23 cellular contexts compared by ENCODE assay signal in the genomic region with DNA sequence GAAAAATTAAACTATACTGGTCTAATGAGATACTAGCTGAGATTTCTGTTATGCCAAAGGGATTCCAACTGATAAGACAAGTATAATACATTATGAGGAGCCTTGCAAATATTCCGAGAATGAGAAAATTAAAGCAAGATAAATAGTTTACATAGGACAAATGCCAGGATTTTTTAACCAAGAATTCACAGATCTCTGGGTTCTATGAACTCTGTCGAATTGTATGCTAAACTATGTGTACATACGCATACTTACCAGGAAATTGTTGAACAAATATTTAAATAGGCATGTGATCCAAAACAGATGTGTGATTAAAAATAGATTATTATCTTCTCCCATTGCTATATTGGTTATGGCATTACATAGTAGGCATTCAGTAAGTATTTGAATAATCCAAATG.
"Had no signal": no experiment of that assay in that cellular context is flagged by ENCODE, and none has a peak within 500 bp of the region (broad histone marks: within the 10 kb centered on the region; RNA-seq: fewer than 3 reads in every experiment).

No MANE protein-coding gene starts in this region.

- H3K36me3 ChIP-seq: adrenal gland, cardiac muscle cell, left ventricle myocardium inferior, WERI-Rb-1 had no signal

- H3K79me2 ChIP-seq: parathyroid adenoma had no signal

- H3K4me1 Mint-ChIP-seq: activated naive CD8-positive, alpha-beta T cell treated with anti-CD3 and anti-CD28 coated beads for 36 hours; naive thymus-derived CD4-positive, alpha-beta T cell had no signal

- H3K27ac ChIP-seq: adrenal gland, body of pancreas, cardiac muscle cell, coronary artery, dorsolateral prefrontal cortex, left ventricle myocardium inferior, parathyroid adenoma, psoas muscle, testis, WERI-Rb-1 had no signal

- H3K27ac Mint-ChIP-seq: activated naive CD4-positive, alpha-beta T cell treated with anti-CD3 and anti-CD28 coated beads for 36 hours; activated naive CD8-positive, alpha-beta T cell treated with anti-CD3 and anti-CD28 coated beads for 36 hours; activated T-helper 1 cell treated with anti-CD3 and anti-CD28 coated beads, Interleukin-12 subunit alpha, Interleukin-12 subunit beta, Interleukin-2, Interleukin-4 antibody, amounts not matched to agents 30 ng/mL and 10 ng/mL and 1 ng/mL, durations not matched to agents 14 hours and 24 hours and 36 hours; naive thymus-derived CD4-positive, alpha-beta T cell had no signal

- H3K27me3 ChIP-seq: adrenal gland, body of pancreas, cardiac muscle cell, dorsolateral prefrontal cortex, testis had no signal

- H3K4me3 Mint-ChIP-seq: activated naive CD4-positive, alpha-beta T cell treated with anti-CD3 and anti-CD28 coated beads for 36 hours; activated naive CD8-positive, alpha-beta T cell treated with anti-CD3 and anti-CD28 coated beads for 36 hours; activated T-helper 1 cell treated with anti-CD3 and anti-CD28 coated beads, Interleukin-12 subunit alpha, Interleukin-12 subunit beta, Interleukin-2, Interleukin-4 antibody, amounts not matched to agents 30 ng/mL and 10 ng/mL and 1 ng/mL, durations not matched to agents 14 hours and 24 hours and 36 hours; naive thymus-derived CD4-positive, alpha-beta T cell had no signal

- H3K4me3 ChIP-seq: adrenal gland, body of pancreas, cardiac muscle cell, coronary artery, dorsolateral prefrontal cortex, left ventricle myocardium inferior, psoas muscle, testis had no signal

- H2AFZ ChIP-seq: parathyroid adenoma had no signal

- H3K9me3 ChIP-seq: adrenal gland, body of pancreas, left ventricle myocardium inferior, psoas muscle, testis had no signal

- DNase-seq: activated CD4-positive, alpha-beta T cell treated with anti-CD3 and anti-CD28 coated beads for 48 hours; activated CD4-positive, alpha-beta T cell treated with anti-CD3 and anti-CD28 coated beads, Interleukin-2, amount 50 U/mL, for 48 hours; activated CD8-positive, alpha-beta memory T cell treated with anti-CD3 and anti-CD28 coated beads for 24 hours; activated effector memory CD4-positive, alpha-beta T cell treated with anti-CD3 and anti-CD28 coated beads, Interleukin-2, amount 50 U/mL, for 16 hours; activated naive CD4-positive, alpha-beta T cell treated with anti-CD3 and anti-CD28 coated beads for 36 hours; activated naive CD8-positive, alpha-beta T cell treated with anti-CD3 and anti-CD28 coated beads for 36 hours; adrenal gland; aorta; body of pancreas; cerebellar nuclear complex; dorsolateral prefrontal cortex; effector memory CD4-positive, alpha-beta T cell; left ventricle myocardium inferior; naive thymus-derived CD4-positive, alpha-beta T cell; nucleus accumbens; psoas muscle; stimulated activated naive CD8-positive, alpha-beta T cell treated with anti-CD3 and anti-CD28 coated beads, Interleukin-15, Interleukin-2, amounts not matched to agents 100 U/mL and 50 U/mL, for 24 hours; testis; WERI-Rb-1 had no signal

- H3K36me3 Mint-ChIP-seq: activated naive CD8-positive, alpha-beta T cell treated with anti-CD3 and anti-CD28 coated beads for 36 hours; naive thymus-derived CD4-positive, alpha-beta T cell had no signal

- H3K9ac ChIP-seq: parathyroid adenoma had no signal

- H3K27me3 Mint-ChIP-seq: activated naive CD8-positive, alpha-beta T cell treated with anti-CD3 and anti-CD28 coated beads for 36 hours; naive thymus-derived CD4-positive, alpha-beta T cell had no signal

- H3K4me1 ChIP-seq: adrenal gland, left ventricle myocardium inferior, parathyroid adenoma, psoas muscle, testis had no signal
